Comparison of ENCODE assay signal across 8 cellular contexts in the genomic region with DNA sequence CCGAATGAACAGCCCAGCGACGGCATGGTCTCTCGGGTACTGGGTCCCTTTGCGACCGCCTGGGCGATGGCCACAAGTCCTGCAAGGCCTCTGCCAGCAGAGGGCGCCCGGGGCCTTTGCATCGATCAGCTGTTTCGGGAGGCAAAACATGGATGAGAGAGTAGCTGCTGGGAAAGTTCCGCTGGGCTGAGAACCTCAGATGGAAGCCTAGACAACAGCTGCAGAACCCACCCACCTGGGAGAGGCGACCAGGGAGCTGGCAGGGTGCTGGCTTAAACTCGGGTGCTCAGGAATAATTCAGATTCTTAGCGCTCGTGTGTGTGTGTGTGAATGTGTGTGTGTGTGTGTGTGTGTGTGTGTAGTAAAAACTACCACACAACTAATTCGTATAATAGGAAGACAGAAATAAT. TPM values are rescaled to one million over a fixed set of nuclear protein-coding genes. Genes with fewer than 3 reads are reported as not detected.
A peak's percentile ranks its signal among the peaks of the same experiment; 100 is the strongest.
DNase-seq lines count a peak whose midpoint lies in the region; ATAC-seq, FAIRE-seq and TF ChIP-seq lines count a peak whose summit lies in the region.

No MANE protein-coding gene starts in this region.

- H3K4me1 Mint-ChIP-seq in stimulated activated effector memory CD8-positive, alpha-beta T cell treated with anti-CD3 and anti-CD28 coated beads, Interleukin-12 subunit alpha, Interleukin-12 subunit beta, amount 100 ng/mL, for 72 hours = peaks cover 9% of the 10 kb centered on the region

- H3K27ac ChIP-seq in endothelial cell of umbilical vein (ENCODE audit: insufficient read depth, low read depth, low read length) = no peak overlapping the region

- CTCF ChIA-PET in endothelial cell of umbilical vein (lab: Charles Lee) = interaction anchor here (0.6 to 3.2 kb wide), 17 partner anchors 8 to 1146 kb away, joined by 3 to 30 read pairs (median 4); no protein-coding TSS in a partner anchor

- H3K4me2 ChIP-seq in endothelial cell of umbilical vein (ENCODE audit: insufficient read depth, low read length) = no peak overlapping the region

- no peak overlapping the region for H3K4me3 Mint-ChIP-seq in stimulated activated effector memory CD8-positive, alpha-beta T cell treated with anti-CD3 and anti-CD28 coated beads, Interleukin-12 subunit alpha, Interleukin-12 subunit beta, amount 100 ng/mL, for 72 hours

- no peaks in the 10 kb centered on the region for H3K4me1 ChIP-seq in endothelial cell of umbilical vein (ENCODE audit: control insufficient read depth, extremely low read depth, insufficient read depth, low read length)

- FAIRE-seq in endothelial cell of umbilical vein (lab: Jason Lieb, UNC) = peak; percentile 70

- no peaks in the 10 kb centered on the region for H3K9me1 ChIP-seq in endothelial cell of umbilical vein (replicated peaks; ENCODE audit: control insufficient read depth, extremely low read depth, insufficient read depth, low read length)

- dilution Hi-C loops in endothelial cell of umbilical vein (cut with MboI; ENCODE audit: extremely low pct_ligation_motif_present, low sequenced_read_pairs) = no loop called here

- H3K9me3 Mint-ChIP-seq in stimulated activated effector memory CD8-positive, alpha-beta T cell treated with anti-CD3 and anti-CD28 coated beads, Interleukin-12 subunit alpha, Interleukin-12 subunit beta, amount 100 ng/mL, for 72 hours = peaks cover 2% of the 10 kb centered on the region

- no peaks in the 10 kb centered on the region for H4K20me1 ChIP-seq in endothelial cell of umbilical vein (replicated peaks; ENCODE audit: control insufficient read depth, extremely low read depth, insufficient read depth, low read length)

- no peak overlapping the region for H3K27ac Mint-ChIP-seq in stimulated activated effector memory CD8-positive, alpha-beta T cell treated with anti-CD3 and anti-CD28 coated beads, Interleukin-12 subunit alpha, Interleukin-12 subunit beta, amount 100 ng/mL, for 72 hours

- BruUV-seq in endothelial cell of umbilical vein (replicated peaks; lab: Mats Ljungman, UMichigan) = no TSS peak

- H3K9me3 ChIP-seq in endothelial cell of umbilical vein (replicated peaks; ENCODE audit: control insufficient read depth, insufficient read depth, low read length) = no peaks in the 10 kb centered on the region

- no peak for TF ChIP-seq POLR2A in endothelial cell of umbilical vein (IDR thresholded peaks at IDR 0.05; ENCODE audit: low read depth, low read length)

- TF ChIP-seq CTCF in endothelial cell of umbilical vein (IDR thresholded peaks at IDR 0.05; ENCODE audit: extremely low read depth in 1 of 2, insufficient read depth in 1 of 2, low read depth in 1 of 2, low read length in 2 of 2) = peak; percentile 87 to 96

- DNase-seq in AG08396 (ENCODE audit: low spot score) (peak; percentile 87), NCI-H69 (lab: John Stamatoyannopoulos, UW) (peak; percentile 94), endothelial cell of umbilical vein (ENCODE audit: low read depth, low spot score) (peak; percentile 46), midbrain (lab: John Stamatoyannopoulos, UW) (peak; percentile 81)
- DNase-seq in activated CD4-positive, alpha-beta T cell treated with anti-CD3 and anti-CD28 coated beads, Interleukin-2, amount 50 U/mL, for 4 hours = peak; percentile 7 to 28
- DNase-seq in stimulated activated effector memory CD8-positive, alpha-beta T cell treated with anti-CD3 and anti-CD28 coated beads, Interleukin-12 subunit alpha, Interleukin-12 subunit beta, amount 100 ng/mL, for 72 hours (ENCODE audit: low spot score in 2 of 2) = peak; percentile 41 to 77

- H3K79me2 ChIP-seq in endothelial cell of umbilical vein (ENCODE audit: control insufficient read depth, insufficient read depth, low read length) = no peaks in the 10 kb centered on the region

- no peaks in the 10 kb centered on the region for H3K36me3 Mint-ChIP-seq in stimulated activated effector memory CD8-positive, alpha-beta T cell treated with anti-CD3 and anti-CD28 coated beads, Interleukin-12 subunit alpha, Interleukin-12 subunit beta, amount 100 ng/mL, for 72 hours

- no peaks in the 10 kb centered on the region for H3K36me3 ChIP-seq in endothelial cell of umbilical vein (ENCODE audit: control insufficient read depth in 2 of 2, extremely low read depth in 1 of 2, insufficient read depth in 2 of 2, low read length in 2 of 2)

- ATAC-seq in GM18858 (IDR thresholded peaks at IDR 0.05; ENCODE audit: unreplicated experiment) (peak; percentile 59), HG03520 (IDR thresholded peaks at IDR 0.05; ENCODE audit: unreplicated experiment) (peak; percentile 66)
- peak; percentile 50 for ATAC-seq in stimulated activated effector memory CD8-positive, alpha-beta T cell treated with anti-CD3 and anti-CD28 coated beads, Interleukin-12 subunit alpha, Interleukin-12 subunit beta, amount 100 ng/mL, for 72 hours

- POLR2A ChIA-PET in endothelial cell of umbilical vein (lab: Charles Lee) = no interaction called here

- H2AFZ ChIP-seq in endothelial cell of umbilical vein (ENCODE audit: low read depth, low read length) = no peak overlapping the region

- no peaks in the 10 kb centered on the region for H3K27me3 ChIP-seq in endothelial cell of umbilical vein (ENCODE audit: control insufficient read depth in 2 of 2, insufficient read depth in 2 of 2, low read length in 2 of 2)

- intact Hi-C loops in endothelial cell of umbilical vein (cut with micrococcal nuclease) = loop anchor here (1.0 kb wide), 2 partner anchors 750 to 819 kb away; no protein-coding TSS in a partner anchor

- no peak overlapping the region for H3K4me3 ChIP-seq in endothelial cell of umbilical vein (replicated peaks in 1 of 3; ENCODE audit: insufficient read depth in 1 of 3, low read depth in 1 of 3, low read length in 3 of 3)

- no peak overlapping the region for H3K9ac ChIP-seq in endothelial cell of umbilical vein (replicated peaks; ENCODE audit: extremely low read depth, insufficient read depth, low read length)

TF ChIP-seq in endothelial cell of umbilical vein, 7 proteins besides CTCF, POLR2A, EP300 and RAD21:
- TF ChIP-seq POLR2AphosphoS5 (IDR thresholded peaks at IDR 0.05; ENCODE audit: insufficient read depth, low read depth, low read length) (no peak), MAX (IDR thresholded peaks at IDR 0.05; ENCODE audit: insufficient read depth, insufficient read length) (no peak), GATA2 (IDR thresholded peaks at IDR 0.05; ENCODE audit: insufficient read depth, insufficient read length, low read depth, low read length) (no peak), FOS (IDR thresholded peaks at IDR 0.05; ENCODE audit: borderline replicate concordance, insufficient read depth, low read length) (no peak), JUN (IDR thresholded peaks at IDR 0.05; ENCODE audit: borderline replicate concordance, insufficient read depth, insufficient read length, low read depth) (no peak)

RNA-seq across cellular contexts. Expression of gene TRIM32, which starts 50.0 kb away (rescaled TPM):
- total RNA-seq in endothelial cell of umbilical vein = 18.2 and 18.4 TPM in 2 replicates
- polyA plus RNA-seq in endothelial cell of umbilical vein = 10.5 and 10.8 TPM in 2 replicates
- 7.8 and 8.4 TPM in 2 replicates for polyA plus RNA-seq in endothelial cell of umbilical vein (2011; cell fraction: cytosol; rRNA removed)
- 9.3 and 9.6 TPM in 2 replicates for polyA plus RNA-seq in endothelial cell of umbilical vein (2011; cell fraction: nucleus; rRNA removed)
- 11.7 and 12.7 TPM in 2 replicates for polyA plus RNA-seq in endothelial cell of umbilical vein (2012)
- 40.0 and 46.0 TPM in 2 replicates for polyA minus RNA-seq in endothelial cell of umbilical vein
- 11.1 TPM for polyA minus RNA-seq in endothelial cell of umbilical vein (2011; cell fraction: cytosol; rRNA and poly(A)+ RNA removed)
- 14.0 and 19.3 TPM in 2 replicates for polyA minus RNA-seq in endothelial cell of umbilical vein (2011; cell fraction: nucleus; rRNA and poly(A)+ RNA removed)

Comparison
In these comparisons a context has a peak if more than half of its experiments do, and no peak if none do; other contexts are left out.
1. DNase-seq: peak in every context shown above with its lines; median percentile 94 in NCI-H69; 87 in AG08396; 81 in midbrain; 59 in stimulated activated effector memory CD8-positive, alpha-beta T cell treated with anti-CD3 and anti-CD28 coated beads, Interleukin-12 subunit alpha, Interleukin-12 subunit beta, amount 100 ng/mL, for 72 hours; 46 in endothelial cell of umbilical vein; 18 in activated CD4-positive, alpha-beta T cell treated with anti-CD3 and anti-CD28 coated beads, Interleukin-2, amount 50 U/mL, for 4 hours.